14 cellular contexts compared by ENCODE assay signal in genomic region chr4:102780476-102781144, GRCh38. TPM values are rescaled to one million over a fixed set of nuclear protein-coding genes. Genes with fewer than 3 reads are reported as not detected.
DNase-seq lines count a peak whose midpoint lies in the region; ATAC-seq and TF ChIP-seq lines count a peak whose summit lies in the region.
"Had no signal": no experiment of that assay in that cellular context is flagged by ENCODE, and none has a peak within 500 bp of the region (broad histone marks: within the 10 kb centered on the region; RNA-seq: fewer than 3 reads in every experiment).

No MANE protein-coding gene starts in this region.

- H3K4me3 ChIP-seq in CD4-positive, alpha-beta memory T cell (ENCODE audit: low read length in 2 of 2), result no peak overlapping the region
- H3K4me3 ChIP-seq: esophagus muscularis mucosa had no signal

- H3K9me3 ChIP-seq in CD4-positive, alpha-beta memory T cell (ENCODE audit: control insufficient read depth in 1 of 2, low read length in 2 of 2), result no peaks in the 10 kb centered on the region
- H3K9me3 ChIP-seq: esophagus muscularis mucosa had no signal

- POLR2A ChIA-PET in CD4-positive, alpha-beta memory T cell (lab: Charles Lee; ENCODE audit: partially characterized antibody), result no interaction called here

- TF ChIP-seq CTCF in natural killer cell (IDR thresholded peaks at IDR 0.05) (no peak), foreskin keratinocyte (conservative IDR thresholded peaks at IDR 0.05) (no peak)

- H3K27me3 Mint-ChIP-seq in natural killer cell treated with Interleukin-12 subunit alpha and Interleukin-12 subunit beta and Interleukin-15 and Interleukin-18, amount 100 ng/mL, for 72 hours, result peaks cover 0 to 13% of the 10 kb centered on the region in 2 donors
- peaks cover 0 to 2% of the 10 kb centered on the region in 2 donors for H3K27me3 Mint-ChIP-seq in natural killer cell (ENCODE audit: low read depth in 2 of 2)
- peaks cover 3 to 6% of the 10 kb centered on the region in 2 donors for H3K27me3 Mint-ChIP-seq in CD4-positive, alpha-beta memory T cell

- no peaks in the 10 kb centered on the region for H3K9me3 Mint-ChIP-seq in natural killer cell treated with Interleukin-12 subunit alpha and Interleukin-12 subunit beta and Interleukin-15 and Interleukin-18, amount 100 ng/mL, for 72 hours
- no peaks in the 10 kb centered on the region for H3K9me3 Mint-ChIP-seq in natural killer cell
- no peaks in the 10 kb centered on the region for H3K9me3 Mint-ChIP-seq in CD4-positive, alpha-beta memory T cell
- H3K9me3 Mint-ChIP-seq: activated naive CD4-positive, alpha-beta T cell treated with anti-CD3 and anti-CD28 coated beads for 36 hours; nephron; T-helper 1 cell treated with Interleukin-12 subunit alpha and Interleukin-12 subunit beta and Interleukin-4 antibody, amounts not matched to agents 30 μg/mL and 1 μg/mL, for 36 hours had no signal

- in situ Hi-C loops in ACHN (cut with HindIII; ENCODE audit: low pct_ligation_motif_present, low pct_unique_long_range_greater_than_20kb, low sequenced_read_pairs), result no loop called here

- H3K27ac ChIP-seq in foreskin keratinocyte, result no peak overlapping the region
- H3K27ac ChIP-seq in CD4-positive, alpha-beta memory T cell (ENCODE audit: low read depth, low read length), result no peak overlapping the region
- H3K27ac ChIP-seq: esophagus muscularis mucosa had no signal

- no peak overlapping the region for H3K27ac Mint-ChIP-seq in natural killer cell treated with Interleukin-12 subunit alpha and Interleukin-12 subunit beta and Interleukin-15 and Interleukin-18, amount 100 ng/mL, for 72 hours
- no peak overlapping the region for H3K27ac Mint-ChIP-seq in natural killer cell
- no peak overlapping the region for H3K27ac Mint-ChIP-seq in CD4-positive, alpha-beta memory T cell
- H3K27ac Mint-ChIP-seq: activated naive CD4-positive, alpha-beta T cell treated with anti-CD3 and anti-CD28 coated beads for 36 hours; nephron; T-helper 1 cell treated with Interleukin-12 subunit alpha and Interleukin-12 subunit beta and Interleukin-4 antibody, amounts not matched to agents 30 μg/mL and 1 μg/mL, for 36 hours had no signal

- H3K36me3 ChIP-seq in CD4-positive, alpha-beta memory T cell (ENCODE audit: insufficient read depth, low read length), result no peaks in the 10 kb centered on the region
- H3K36me3 ChIP-seq: esophagus muscularis mucosa had no signal

- H3K27me3 ChIP-seq in foreskin keratinocyte, result peaks cover 3% of the 10 kb centered on the region
- H3K27me3 ChIP-seq in CD4-positive, alpha-beta memory T cell (ENCODE audit: insufficient read depth, low read length), result no peaks in the 10 kb centered on the region
- H3K27me3 ChIP-seq: esophagus muscularis mucosa had no signal

- H3K4me1 ChIP-seq in foreskin keratinocyte, result no peaks in the 10 kb centered on the region
- no peaks in the 10 kb centered on the region for H3K4me1 ChIP-seq in CD4-positive, alpha-beta memory T cell (ENCODE audit: insufficient read depth, low read length)
- H3K4me1 ChIP-seq: esophagus muscularis mucosa had no signal

- DNase-seq in natural killer cell treated with Interleukin-12 subunit alpha and Interleukin-12 subunit beta and Interleukin-15 and Interleukin-18, amount 100 ng/mL, for 72 hours (ENCODE audit: low spot score), result no peak
- DNase-seq in natural killer cell (no peak), NCI-H226 (peak; percentile 50), foreskin keratinocyte (peak; percentile 89), NCI-H1436 (lab: John Stamatoyannopoulos, UW) (no peak), ACHN (no peak), AG08396 (ENCODE audit: low spot score) (no peak)
- DNase-seq in CD4-positive, alpha-beta memory T cell, result no peak
- DNase-seq: activated naive CD4-positive, alpha-beta T cell treated with anti-CD3 and anti-CD28 coated beads for 36 hours; COR-L47; NCI-H1436 treated with DMSO at 0.1 percent for 48 hours had no signal

- intact Hi-C loops in natural killer cell (cut with micrococcal nuclease), result no loop called here
- intact Hi-C loops in CD4-positive, alpha-beta memory T cell (cut with micrococcal nuclease), result no loop called here

- no peaks in the 10 kb centered on the region for H3K36me3 Mint-ChIP-seq in natural killer cell treated with Interleukin-12 subunit alpha and Interleukin-12 subunit beta and Interleukin-15 and Interleukin-18, amount 100 ng/mL, for 72 hours
- H3K36me3 Mint-ChIP-seq in natural killer cell, result no peaks in the 10 kb centered on the region
- peaks cover 0 to 3% of the 10 kb centered on the region in 2 donors for H3K36me3 Mint-ChIP-seq in CD4-positive, alpha-beta memory T cell

- ATAC-seq in natural killer cell treated with Interleukin-12 subunit alpha and Interleukin-12 subunit beta and Interleukin-15 and Interleukin-18, amount 100 ng/mL, for 72 hours, result peak; percentile 21 to 56
- ATAC-seq in natural killer cell (no peak), foreskin keratinocyte (peak; percentile 98)

- no peak overlapping the region for H3K4me3 Mint-ChIP-seq in natural killer cell treated with Interleukin-12 subunit alpha and Interleukin-12 subunit beta and Interleukin-15 and Interleukin-18, amount 100 ng/mL, for 72 hours
- no peak overlapping the region for H3K4me3 Mint-ChIP-seq in natural killer cell
- H3K4me3 Mint-ChIP-seq in CD4-positive, alpha-beta memory T cell, result no peak overlapping the region
- H3K4me3 Mint-ChIP-seq: activated naive CD4-positive, alpha-beta T cell treated with anti-CD3 and anti-CD28 coated beads for 36 hours; nephron; T-helper 1 cell treated with Interleukin-12 subunit alpha and Interleukin-12 subunit beta and Interleukin-4 antibody, amounts not matched to agents 30 μg/mL and 1 μg/mL, for 36 hours had no signal

- H3K4me1 Mint-ChIP-seq in natural killer cell treated with Interleukin-12 subunit alpha and Interleukin-12 subunit beta and Interleukin-15 and Interleukin-18, amount 100 ng/mL, for 72 hours (ENCODE audit: low read depth in 2 of 2), result peaks cover 0 to 2% of the 10 kb centered on the region in 2 donors
- H3K4me1 Mint-ChIP-seq in natural killer cell, result no peaks in the 10 kb centered on the region
- H3K4me1 Mint-ChIP-seq in CD4-positive, alpha-beta memory T cell, result no peaks in the 10 kb centered on the region
- H3K4me1 Mint-ChIP-seq: nephron had no signal

- CTCF ChIA-PET in CD4-positive, alpha-beta memory T cell (lab: Charles Lee; ENCODE audit: partially characterized antibody), result no interaction called here

RNA-seq across cellular contexts. Expression of gene MANBA, which starts 19.8 kb away (rescaled TPM):
- total RNA-seq in natural killer cell treated with Interleukin-12 subunit alpha and Interleukin-12 subunit beta and Interleukin-15 and Interleukin-18, amount 100 ng/mL, for 72 hours, result 10 to 100 TPM; 14.7 to 15.5 TPM
- total RNA-seq in natural killer cell, result 10 to 100 TPM; 38.1 to 43.2 (median 40.8) TPM
- 9.8 and 18.7 TPM in 2 replicates for total RNA-seq in foreskin keratinocyte
- 6.4 and 9.1 TPM in 2 replicates for polyA plus RNA-seq in foreskin keratinocyte
- 10 to 100 TPM; 30.0 to 33.2 TPM for total RNA-seq in CD4-positive, alpha-beta memory T cell
- polyA plus RNA-seq in CD4-positive, alpha-beta memory T cell, result 10 to 100 TPM; 13.5 to 22.5 TPM

RNA-seq across cellular contexts. Expression of gene UBE2D3, which starts 46.7 kb away (rescaled TPM):
- 100 to 1,000 TPM; 400 to 403 TPM for total RNA-seq in natural killer cell treated with Interleukin-12 subunit alpha and Interleukin-12 subunit beta and Interleukin-15 and Interleukin-18, amount 100 ng/mL, for 72 hours
- total RNA-seq in natural killer cell (100 to 1,000 TPM; 527 to 624 (median 529) TPM), foreskin keratinocyte (353 and 362 TPM in 2 replicates)
- 214 and 244 TPM in 2 replicates for polyA plus RNA-seq in foreskin keratinocyte
- 100 to 1,000 TPM; 337 to 339 TPM for total RNA-seq in CD4-positive, alpha-beta memory T cell
- polyA plus RNA-seq in CD4-positive, alpha-beta memory T cell, result 100 to 1,000 TPM; 473 to 768 TPM

Comparison
In these comparisons a context has a peak if more than half of its experiments do, and no peak if none do; other contexts are left out.
1. ATAC-seq: peak in natural killer cell treated with Interleukin-12 subunit alpha and Interleukin-12 subunit beta and Interleukin-15 and Interleukin-18, amount 100 ng/mL, for 72 hours (2 of 2) and foreskin keratinocyte (single experiment); none in natural killer cell (0 of 3).
2. DNase-seq: peak in NCI-H226 (single experiment) and foreskin keratinocyte (2 of 2); none in natural killer cell treated with Interleukin-12 subunit alpha and Interleukin-12 subunit beta and Interleukin-15 and Interleukin-18, amount 100 ng/mL, for 72 hours (single experiment), natural killer cell (single experiment), NCI-H1436 (single experiment), CD4-positive, alpha-beta memory T cell (0 of 5), ACHN (single experiment) and AG08396 (single experiment).